Comparison of ENCODE assay signal across 8 cellular contexts in genomic region chr9:136410500-136411287, GRCh38. TPM values are rescaled to one million over a fixed set of nuclear protein-coding genes. Genes with fewer than 3 reads are reported as not detected.
DNase-seq lines count a peak whose midpoint lies in the region; ATAC-seq and TF ChIP-seq lines count a peak whose summit lies in the region.

A gene with protein sequence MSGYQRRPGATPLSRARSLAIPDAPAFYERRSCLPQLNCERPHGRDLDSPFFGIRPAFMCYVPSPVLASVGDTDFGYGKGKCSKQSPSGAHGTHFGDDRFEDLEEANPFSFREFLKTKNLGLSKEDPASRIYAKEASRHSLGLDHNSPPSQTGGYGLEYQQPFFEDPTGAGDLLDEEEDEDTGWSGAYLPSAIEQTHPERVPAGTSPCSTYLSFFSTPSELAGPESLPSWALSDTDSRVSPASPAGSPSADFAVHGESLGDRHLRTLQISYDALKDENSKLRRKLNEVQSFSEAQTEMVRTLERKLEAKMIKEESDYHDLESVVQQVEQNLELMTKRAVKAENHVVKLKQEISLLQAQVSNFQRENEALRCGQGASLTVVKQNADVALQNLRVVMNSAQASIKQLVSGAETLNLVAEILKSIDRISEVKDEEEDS (minus strand): TSS chr9:136410614. CDS start chr9:136410397, 217 bp downstream.
A gene with protein sequence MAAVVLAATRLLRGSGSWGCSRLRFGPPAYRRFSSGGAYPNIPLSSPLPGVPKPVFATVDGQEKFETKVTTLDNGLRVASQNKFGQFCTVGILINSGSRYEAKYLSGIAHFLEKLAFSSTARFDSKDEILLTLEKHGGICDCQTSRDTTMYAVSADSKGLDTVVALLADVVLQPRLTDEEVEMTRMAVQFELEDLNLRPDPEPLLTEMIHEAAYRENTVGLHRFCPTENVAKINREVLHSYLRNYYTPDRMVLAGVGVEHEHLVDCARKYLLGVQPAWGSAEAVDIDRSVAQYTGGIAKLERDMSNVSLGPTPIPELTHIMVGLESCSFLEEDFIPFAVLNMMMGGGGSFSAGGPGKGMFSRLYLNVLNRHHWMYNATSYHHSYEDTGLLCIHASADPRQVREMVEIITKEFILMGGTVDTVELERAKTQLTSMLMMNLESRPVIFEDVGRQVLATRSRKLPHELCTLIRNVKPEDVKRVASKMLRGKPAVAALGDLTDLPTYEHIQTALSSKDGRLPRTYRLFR (plus strand): TSS chr9:136410658. CDS start chr9:136410669, 11 bp downstream.

- H3K4me1 ChIP-seq in ovary (ENCODE audit: insufficient read depth) (peaks cover 2% of the 10 kb centered on the region), thoracic aorta (ENCODE audit: control insufficient read depth in 1 of 2, low read depth in 2 of 2) (peaks cover 14 to 26% of the 10 kb centered on the region in 2 donors)

- ATAC-seq in HG02623 (IDR thresholded peaks at IDR 0.05; ENCODE audit: unreplicated experiment) (peak; percentile 87), Right ventricle myocardium superior (ENCODE audit: poor library complexity) (peak; percentile 95), thoracic aorta (ENCODE audit: insufficient number of reproducible peaks, low FRiP score, low read depth) (no peak)

- TF ChIP-seq CTCF in GM10248 (IDR thresholded peaks at IDR 0.05; ENCODE audit: control extremely low read depth, extremely low read depth, low read depth, missing control alignments) (no peak), ovary (IDR thresholded peaks at IDR 0.05) (no peak), thoracic aorta (IDR thresholded peaks at IDR 0.05) (no peak)

- no peak for TF ChIP-seq EP300 in ovary (IDR thresholded peaks at IDR 0.05)

- WGBS in ovary, 3 donors = 0% methylated on average over 49 to 83 of the region's 83 CpGs

- POLR2A ChIA-PET in GM10248 (lab: Yijun Ruan, JAX) = no interaction called here

- H3K36me3 ChIP-seq in ovary (no peaks in the 10 kb centered on the region), thoracic aorta (peaks cover 31% of the 10 kb centered on the region)

- H3K4me3 ChIP-seq in ovary (peak within 1 kb of the TSS; percentile 92), thoracic aorta (peak within 1 kb of the TSS; percentile 98)

- CTCF ChIA-PET in GM10248 (lab: Yijun Ruan, JAX) = interaction anchor here (1.0 to 4.6 kb wide), 4 partner anchors 9 to 39 kb away, joined by 3 to 20 read pairs (median 8); no protein-coding TSS in a partner anchor

- H3K9me3 ChIP-seq in ovary = no peaks in the 10 kb centered on the region
- no peaks in the 10 kb centered on the region for H3K9me3 ChIP-seq in thoracic aorta

- H3K27me3 ChIP-seq in ovary = no peaks in the 10 kb centered on the region
- no peaks in the 10 kb centered on the region for H3K27me3 ChIP-seq in thoracic aorta (replicated peaks; ENCODE audit: insufficient read depth)

- intact Hi-C loops in Right ventricle myocardium superior (cut with DNase I) (no loop called here), ovary (cut with DNase I) (no loop called here)

- DNase-seq in GM10248 (ENCODE audit: extremely low spot score) (peak; percentile 99), NCI-H1105 treated with DMSO at 0.1 percent for 48 hours (lab: John Stamatoyannopoulos, UW) (peak; percentile 68), SW480 (ENCODE audit: low spot score) (peak; percentile 86), Right ventricle myocardium superior (peak; percentile 96), ovary (peak; percentile 90 to 95 (median 94)), thoracic aorta (ENCODE audit: low spot score) (peak; percentile 74)
- peak; percentile 91 for DNase-seq in activated naive CD8-positive, alpha-beta T cell treated with anti-CD3 and anti-CD28 coated beads, Interleukin-2, amount 50 U/mL, for 16 hours (ENCODE audit: low read depth, low spot score)

- TF ChIP-seq POLR2A in ovary (IDR thresholded peaks at IDR 0.05) = peak; percentile 93

- H3K27ac ChIP-seq in ovary = peak within 1 kb of the TSS; percentile 71 to 74
- peak within 1 kb of the TSS; percentile 68 to 79 for H3K27ac ChIP-seq in thoracic aorta

RNA-seq across cellular contexts. Expression of the first gene that starts in this region (rescaled TPM):
- 23.3 TPM for total RNA-seq in Right ventricle myocardium superior
- total RNA-seq in ovary = 10 to 100 TPM; 21.3 to 52.5 (median 28.9) TPM
- polyA plus RNA-seq in ovary = 10 to 100 TPM; 19.3 to 24.5 TPM
- 10 to 100 TPM; 25.3 to 43.1 TPM for total RNA-seq in thoracic aorta

RNA-seq across cellular contexts. Expression of the second gene that starts in this region (rescaled TPM):
- total RNA-seq in Right ventricle myocardium superior (80.2 TPM), ovary (10 to 100 TPM; 18.7 to 46.0 (median 40.1) TPM), thoracic aorta (10 to 100 TPM; 28.7 to 43.0 TPM)
- polyA plus RNA-seq in ovary = 10 to 100 TPM; 39.6 to 82.4 TPM
